Comparison of ENCODE assay signal across 9 cellular contexts in genomic region chr3:65425880-65426279, GRCh38.
DNase-seq lines count a peak whose midpoint lies in the region; ATAC-seq, FAIRE-seq and TF ChIP-seq lines count a peak whose summit lies in the region.
"Had no signal": no experiment of that assay in that cellular context is flagged by ENCODE, and none has a peak within 500 bp of the region (broad histone marks: within the 10 kb centered on the region; RNA-seq: fewer than 3 reads in every experiment).

No MANE protein-coding gene starts in this region.

- no peak overlapping the region for H3K4me3 ChIP-seq in AG09309 (ENCODE audit: control insufficient read depth, low read depth, low read length)
- H3K4me3 ChIP-seq in HFF-Myc (replicated peaks; ENCODE audit: low read depth, low read length): no peak overlapping the region
- no peak overlapping the region for H3K4me3 ChIP-seq in astrocyte of the cerebellum (ENCODE audit: low read depth, low read length)
- no peak overlapping the region for H3K4me3 ChIP-seq in kidney (ENCODE audit: low read length in 2 of 2)
- no peak overlapping the region for H3K4me3 ChIP-seq in gastrocnemius medialis

- no peak overlapping the region for H3K9ac ChIP-seq in kidney (ENCODE audit: low read length in 2 of 2)

- no peaks in the 10 kb centered on the region for H3K4me1 ChIP-seq in kidney (ENCODE audit: control insufficient read depth in 1 of 2, insufficient read depth in 1 of 2, low read depth in 1 of 2, low read length in 2 of 2)
- peaks cover 0 to 13% of the 10 kb centered on the region in 2 donors for H3K4me1 ChIP-seq in gastrocnemius medialis

- no peaks in the 10 kb centered on the region for H3K27me3 ChIP-seq in gastrocnemius medialis

- in situ Hi-C loops in astrocyte of the cerebellum (cut with HindIII; ENCODE audit: low sequenced_read_pairs) (no loop called here), gastrocnemius medialis (cut with MboI; ENCODE audit: low sequenced_read_pairs in 4 of 4) (loop anchor here in 1 of 4 donors (10.0 kb wide), 1 partner anchor 249 kb away; no protein-coding TSS in a partner anchor)

- ATAC-seq in gastrocnemius medialis: no peak

- no peak for TF ChIP-seq POLR2A in gastrocnemius medialis (IDR thresholded peaks at IDR 0.05)

- H3K27ac ChIP-seq in kidney (ENCODE audit: low read depth in 2 of 2, low read length in 2 of 2) (no peak overlapping the region), gastrocnemius medialis (no peak overlapping the region)

- TF ChIP-seq CTCF in AG09309 (IDR thresholded peaks at IDR 0.05; ENCODE audit: control insufficient read depth, insufficient read depth, low read depth, low read length, missing control alignments) (peak; percentile 49), HFF-Myc (IDR thresholded peaks at IDR 0.05; ENCODE audit: low read depth, low read length, missing control alignments) (peak; percentile 26), astrocyte of the cerebellum (IDR thresholded peaks at IDR 0.05; ENCODE audit: low read depth, low read length, missing control alignments) (peak; percentile 65), kidney (IDR thresholded peaks at IDR 0.05; ENCODE audit: borderline replicate concordance, extremely low read depth, insufficient read depth) (peak; percentile 22), gastrocnemius medialis (IDR thresholded peaks at IDR 0.05 in 4 of 5, conservative IDR thresholded peaks at IDR 0.05 in 1 of 5) (peak in 1 of 5 experiments; percentile 27)

- H3K36me3 ChIP-seq in kidney (ENCODE audit: control insufficient read depth in 1 of 2, insufficient read depth in 2 of 2, low read length in 2 of 2) (peaks cover 2 to 6% of the 10 kb centered on the region in 2 donors), gastrocnemius medialis (no peaks in the 10 kb centered on the region)

- intact Hi-C loops in kidney (cut with DNase I): no loop called here
- intact Hi-C loops in gastrocnemius medialis (cut with DNase I; ENCODE audit: low total_unique reads): no loop called here

- H3K9me3 ChIP-seq in kidney (ENCODE audit: control insufficient read depth in 1 of 2, low read length in 2 of 2) (no peaks in the 10 kb centered on the region), gastrocnemius medialis (no peaks in the 10 kb centered on the region)

- FAIRE-seq in kidney (lab: Jason Lieb, UNC) (no peak), RCC 7860 (lab: Jason Lieb, UNC) (no peak)

- DNase-seq in AG09309 (ENCODE audit: low read depth) (no peak), HFF-Myc (ENCODE audit: extremely low read depth, low read depth) (no peak), astrocyte of the cerebellum (ENCODE audit: low read depth) (peak; percentile 18), kidney (no peak), gastrocnemius medialis (no peak), RCC 7860 (ENCODE audit: low spot score) (no peak)
- DNase-seq in stimulated activated CD4-positive, alpha-beta T cell treated with anti-CD3 and anti-CD28 coated beads, Interleukin-4, amount 100 ng/mL, for 4 hours: no peak
- no peak for DNase-seq in NK-92 treated with Interleukin-12 subunit alpha and Interleukin-12 subunit beta, amount 100 ng/mL, for 24 hours (lab: John Stamatoyannopoulos, UW)
- DNase-seq: activated CD4-positive, alpha-beta T cell treated with anti-CD3 and anti-CD28 coated beads, Interleukin-2, amount 10 ng/mL, durations not matched to agents 7 days and 5 days had no signal
